ENCODE assay signal across 11 cellular contexts in the genomic region with DNA sequence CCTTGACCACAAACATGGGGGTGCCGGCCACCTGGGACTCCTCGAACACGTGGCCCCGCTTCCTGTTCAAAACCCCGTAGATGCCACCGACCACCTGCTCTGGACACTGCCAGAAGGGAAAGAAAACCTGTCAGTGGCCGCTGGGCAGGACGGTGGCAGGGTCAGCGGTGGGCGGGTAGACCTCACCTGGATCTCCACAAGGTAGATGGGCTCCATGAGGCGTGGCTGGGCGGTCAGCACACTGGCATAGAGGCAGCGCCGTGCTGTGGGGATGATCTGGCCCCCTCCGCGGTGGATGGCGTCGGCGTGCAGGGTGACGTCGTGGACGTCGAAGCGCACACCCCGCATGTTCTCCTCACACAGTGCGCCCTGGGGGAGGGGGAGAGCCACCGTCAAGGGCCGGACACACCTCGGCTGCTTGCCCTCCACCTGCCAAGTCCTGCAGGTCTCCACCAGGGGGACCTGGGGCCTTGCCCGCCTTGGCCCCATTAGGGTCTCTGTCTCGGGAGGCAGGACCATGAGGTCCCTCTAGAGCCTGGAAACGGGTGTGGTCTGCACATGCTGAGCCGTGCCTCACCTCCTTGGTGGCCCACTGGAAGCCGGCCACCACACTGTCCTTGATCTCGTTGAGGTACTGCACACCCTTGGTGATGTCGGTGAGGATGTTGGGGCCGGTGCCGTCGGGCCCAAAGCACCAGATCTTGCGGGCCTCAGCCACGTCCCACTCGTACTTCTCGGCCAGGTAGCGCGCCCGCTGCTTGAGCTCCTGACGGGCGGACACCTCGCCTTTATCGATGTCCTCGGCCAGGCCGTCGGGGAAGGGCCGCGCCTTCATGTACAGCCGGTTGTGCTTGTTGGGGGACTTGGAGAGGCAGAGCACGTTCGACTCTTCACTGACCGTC. TPM values are rescaled to one million over a fixed set of nuclear protein-coding genes. Genes with fewer than 3 reads are reported as not detected.
DNase-seq lines count a peak whose midpoint lies in the region; ATAC-seq, FAIRE-seq and TF ChIP-seq lines count a peak whose summit lies in the region.
"Had no signal": no experiment of that assay in that cellular context is flagged by ENCODE, and none has a peak within 500 bp of the region (broad histone marks: within the 10 kb centered on the region; RNA-seq: fewer than 3 reads in every experiment).

No MANE protein-coding gene starts in this region.

- H3K27me3 ChIP-seq in right cardiac atrium (ENCODE audit: control insufficient read depth, insufficient read depth) (no peaks in the 10 kb centered on the region), left ventricle myocardium inferior (ENCODE audit: low read depth) (no peaks in the 10 kb centered on the region)

- TF ChIP-seq CTCF in left ventricle myocardium inferior (IDR thresholded peaks at IDR 0.05; ENCODE audit: borderline replicate concordance) = no peak
- no peak for TF ChIP-seq CTCF in kidney (IDR thresholded peaks at IDR 0.05; ENCODE audit: borderline replicate concordance, extremely low read depth, insufficient read depth)

- no peaks in the 10 kb centered on the region for H3K9me3 Mint-ChIP-seq in activated T-cell treated with anti-CD3 and anti-CD28 coated beads, Interleukin-2, amount 50 U/mL, for 4 hours
- H3K9me3 Mint-ChIP-seq: naive thymus-derived CD8-positive, alpha-beta T cell had no signal

- H3K9me3 ChIP-seq in right cardiac atrium (ENCODE audit: control insufficient read depth, low read length) (no peaks in the 10 kb centered on the region), left ventricle myocardium inferior (replicated peaks) (no peaks in the 10 kb centered on the region), kidney (ENCODE audit: control insufficient read depth in 1 of 2, low read length in 2 of 2) (no peaks in the 10 kb centered on the region)

- intact Hi-C loops in right cardiac atrium (cut with DNase I) = no loop called here
- intact Hi-C loops in left ventricle myocardium inferior (cut with micrococcal nuclease) = no loop called here
- intact Hi-C loops in kidney (cut with DNase I) = no loop called here

- no peak overlapping the region for H3K4me3 Mint-ChIP-seq in activated T-cell treated with anti-CD3 and anti-CD28 coated beads, Interleukin-2, amount 50 U/mL, for 4 hours

- peak in 2 of 3 donors; percentile 64 to 68 for DNase-seq in right cardiac atrium
- DNase-seq in left ventricle myocardium inferior = no peak
- no peak for DNase-seq in activated T-cell treated with anti-CD3 and anti-CD28 coated beads, Interleukin-2, amount 50 U/mL, for 4 hours
- DNase-seq in kidney = peak; percentile 76
- peak; percentile 43 for DNase-seq in ureter (ENCODE audit: low spot score)
- no peak for DNase-seq in RKO (ENCODE audit: low spot score)
- no peak for DNase-seq in NCI-H69 (lab: John Stamatoyannopoulos, UW)
- DNase-seq: aorta, foreskin melanocyte had no signal

- ATAC-seq in right cardiac atrium (peak; percentile 1), GM21717 (IDR thresholded peaks at IDR 0.05; ENCODE audit: unreplicated experiment) (no peak)
- ATAC-seq in activated T-cell treated with anti-CD3 and anti-CD28 coated beads, Interleukin-2, amount 50 U/mL, for 4 hours = peak; percentile 3 to 5

- 89% methylated on average over 59 of the region's 59 CpGs for WGBS in right cardiac atrium

- H3K9ac ChIP-seq in kidney (ENCODE audit: low read length in 2 of 2) = no peak overlapping the region

- H3K36me3 ChIP-seq in left ventricle myocardium inferior (peaks cover 76% of the 10 kb centered on the region), kidney (ENCODE audit: control insufficient read depth in 1 of 2, insufficient read depth in 2 of 2, low read length in 2 of 2) (peaks cover 50 to 68% of the 10 kb centered on the region in 2 donors)

- H3K36me3 Mint-ChIP-seq in activated T-cell treated with anti-CD3 and anti-CD28 coated beads, Interleukin-2, amount 50 U/mL, for 4 hours (ENCODE audit: insufficient read depth) = peaks cover 38% of the 10 kb centered on the region

- H3K4me1 Mint-ChIP-seq in activated T-cell treated with anti-CD3 and anti-CD28 coated beads, Interleukin-2, amount 50 U/mL, for 4 hours (ENCODE audit: low read depth) = peaks cover 20% of the 10 kb centered on the region

- H3K4me1 ChIP-seq in right cardiac atrium (ENCODE audit: control insufficient read depth, insufficient read depth, low read length) (no peaks in the 10 kb centered on the region), left ventricle myocardium inferior (peaks cover 20% of the 10 kb centered on the region), kidney (ENCODE audit: control insufficient read depth in 1 of 2, insufficient read depth in 1 of 2, low read depth in 1 of 2, low read length in 2 of 2) (peaks cover 0 to 2% of the 10 kb centered on the region in 2 donors)

- H3K27ac ChIP-seq in right cardiac atrium (ENCODE audit: low read length) = no peak overlapping the region
- no peak overlapping the region for H3K27ac ChIP-seq in left ventricle myocardium inferior (replicated peaks)
- no peak overlapping the region for H3K27ac ChIP-seq in kidney (ENCODE audit: low read depth in 2 of 2, low read length in 2 of 2)

- no peak for FAIRE-seq in kidney (lab: Jason Lieb, UNC)

- no peak overlapping the region for H3K4me3 ChIP-seq in right cardiac atrium (ENCODE audit: low read length)
- no peak overlapping the region for H3K4me3 ChIP-seq in left ventricle myocardium inferior
- H3K4me3 ChIP-seq in kidney (ENCODE audit: low read length in 2 of 2) = no peak overlapping the region

- H3K27me3 Mint-ChIP-seq in activated T-cell treated with anti-CD3 and anti-CD28 coated beads, Interleukin-2, amount 50 U/mL, for 4 hours (ENCODE audit: low read depth) = no peaks in the 10 kb centered on the region
- H3K27me3 Mint-ChIP-seq: naive thymus-derived CD8-positive, alpha-beta T cell had no signal

RNA-seq across cellular contexts. Expression of a gene that starts 6.6 kb away (rescaled TPM):
- total RNA-seq in right cardiac atrium (100 to 1,000 TPM in 2 of 4 donors, 10 to 100 TPM in 2; 67.8 to 121 (median 93.4) TPM), left ventricle myocardium inferior (74.6 TPM), kidney (54.6 TPM), ureter (53.0 TPM)
- polyA plus RNA-seq in right cardiac atrium (122 TPM), kidney (ENCODE audit: insufficient read depth, low read depth, low replicate concordance) (30.6 TPM)
- 10 to 100 TPM; 41.6 to 44.3 (median 42.6) TPM for total RNA-seq in activated T-cell treated with anti-CD3 and anti-CD28 coated beads, Interleukin-2, amount 50 U/mL, for 4 hours

RNA-seq across cellular contexts. Expression of a gene that starts 7.8 kb away (rescaled TPM):
- total RNA-seq in right cardiac atrium (1,000 to 10,000 TPM; 2,000 to 2,630 (median 2,240) TPM), left ventricle myocardium inferior (2,303 TPM), kidney (1,813 TPM), ureter (2,169 TPM)
- polyA plus RNA-seq in right cardiac atrium (1,037 TPM), kidney (ENCODE audit: insufficient read depth, low read depth, low replicate concordance) (1,520 TPM)
- total RNA-seq in activated T-cell treated with anti-CD3 and anti-CD28 coated beads, Interleukin-2, amount 50 U/mL, for 4 hours = 1,000 to 10,000 TPM; 3,493 to 4,080 (median 3,609) TPM

RNA-seq across cellular contexts. Expression of a gene that starts 30.0 kb away (rescaled TPM):
- 10 to 100 TPM; 11.9 to 13.1 (median 12.5) TPM for total RNA-seq in right cardiac atrium
- polyA plus RNA-seq in right cardiac atrium = 9.6 TPM
- total RNA-seq in left ventricle myocardium inferior = 15.4 TPM
- 10 to 100 TPM; 33.9 to 37.0 (median 35.3) TPM for total RNA-seq in activated T-cell treated with anti-CD3 and anti-CD28 coated beads, Interleukin-2, amount 50 U/mL, for 4 hours
- total RNA-seq in kidney = 25.0 TPM
- polyA plus RNA-seq in kidney (ENCODE audit: insufficient read depth, low read depth, low replicate concordance) = 9.8 TPM
- total RNA-seq in ureter = 27.3 TPM

RNA-seq across cellular contexts. Expression of a gene that starts 44.6 kb away (rescaled TPM):
- total RNA-seq in right cardiac atrium (1,000 to 10,000 TPM; 1,114 to 1,487 (median 1,236) TPM), left ventricle myocardium inferior (458 TPM), kidney (0.69 TPM), ureter (not detected)
- polyA plus RNA-seq in right cardiac atrium (1,838 TPM), kidney (ENCODE audit: insufficient read depth, low read depth, low replicate concordance) (6.1 TPM)
- total RNA-seq in activated T-cell treated with anti-CD3 and anti-CD28 coated beads, Interleukin-2, amount 50 U/mL, for 4 hours = not detected
- total RNA-seq: naive thymus-derived CD8-positive, alpha-beta T cell had no signal
- polyA plus RNA-seq: naive thymus-derived CD8-positive, alpha-beta T cell had no signal

Comparison
In these comparisons a context has a peak if more than half of its experiments do, and no peak if none do; other contexts are left out.
1. DNase-seq: peak in right cardiac atrium (2 of 3), kidney (single experiment) and ureter (single experiment); none in left ventricle myocardium inferior (single experiment), activated T-cell treated with anti-CD3 and anti-CD28 coated beads, Interleukin-2, amount 50 U/mL, for 4 hours (single experiment), RKO (single experiment) and NCI-H69 (single experiment).